Comparison of ENCODE assay signal across 9 cellular contexts in the genomic region with DNA sequence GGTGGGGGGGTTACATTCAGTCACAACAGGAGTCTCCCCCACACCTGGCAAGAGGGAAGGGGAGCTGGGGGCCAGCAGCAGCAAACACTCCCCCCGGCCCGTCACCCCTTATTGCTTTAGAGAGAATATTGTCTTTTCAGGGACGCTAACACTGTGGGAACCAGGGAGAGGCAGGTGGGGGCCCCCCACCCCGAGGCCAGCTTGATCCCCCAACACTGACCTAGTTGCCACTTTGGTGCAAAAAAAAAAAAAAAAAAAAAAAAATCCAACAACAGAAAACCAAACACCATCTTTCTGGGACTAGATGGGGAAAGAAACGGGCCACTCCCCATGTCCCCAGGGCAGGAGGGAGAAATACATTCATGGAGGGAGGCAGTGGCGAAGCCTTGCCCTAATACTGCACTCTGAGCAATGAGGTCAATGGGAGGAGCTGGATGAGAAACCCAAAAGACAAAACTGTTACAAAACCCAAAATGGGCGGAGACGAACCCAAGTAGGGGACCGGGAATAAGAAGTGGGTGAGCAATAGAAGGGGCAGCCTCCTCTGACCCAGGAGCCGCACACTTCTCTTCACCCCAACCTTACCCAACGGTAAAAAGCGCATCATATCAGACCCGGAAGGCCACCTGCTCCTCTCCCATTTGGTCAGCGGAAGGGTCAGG. TPM values are rescaled to one million over a fixed set of nuclear protein-coding genes. Genes with fewer than 3 reads are reported as not detected.
A peak's percentile ranks its signal among the peaks of the same experiment; 100 is the strongest.
DNase-seq lines count a peak whose midpoint lies in the region; ATAC-seq, FAIRE-seq and TF ChIP-seq lines count a peak whose summit lies in the region.
"Had no signal": no experiment of that assay in that cellular context is flagged by ENCODE, and none has a peak within 500 bp of the region (broad histone marks: within the 10 kb centered on the region; RNA-seq: fewer than 3 reads in every experiment).

No MANE protein-coding gene starts in this region.

- H3K36me3 ChIP-seq in iPS-15b (ENCODE audit: control insufficient read depth, insufficient read depth, low read length) (peaks cover 78% of the 10 kb centered on the region), tibial artery (peaks cover 67 to 87% (median 81%) of the 10 kb centered on the region in 3 donors)

- H3K27ac Mint-ChIP-seq in activated CD4-positive, alpha-beta T cell treated with anti-CD3 and anti-CD28 coated beads, Interleukin-2, amount 10 ng/mL, durations not matched to agents 7 days and 5 days = peak overlapping the region; percentile 27
- H3K27ac Mint-ChIP-seq in activated T-helper 17 cell treated with anti-CD3 and anti-CD28 coated beads, Interleukin-2, amount 50 U/mL, for 72 hours = peak overlapping the region; percentile 85

- no peak for FAIRE-seq in H54 (lab: Jason Lieb, UNC)

- intact Hi-C loops in tibial artery (cut with DNase I; ENCODE audit: low total_unique reads) = loop anchor here (5.0 to 10.0 kb wide), 2 partner anchors 93 to 205 kb away; a partner anchor contains a TSS

- H3K27ac ChIP-seq in tibial artery = peak overlapping the region; percentile 50 to 51

- CTCF ChIA-PET in activated CD4-positive, alpha-beta T cell treated with anti-CD3 and anti-CD28 coated beads, Interleukin-2, amount 10 ng/mL, durations not matched to agents 7 days and 5 days (lab: Charles Lee) = interaction anchor here (0.6 to 3.0 kb wide), 4 partner anchors 13 to 80 kb away, joined by 3 to 18 read pairs (median 5); a partner anchor contains a TSS

- H3K4me1 ChIP-seq in iPS-15b (ENCODE audit: control insufficient read depth, insufficient read depth, low read length) (no peaks in the 10 kb centered on the region), tibial artery (peaks cover 0 to 32% (median 12%) of the 10 kb centered on the region in 4 donors)

- H3K9me3 Mint-ChIP-seq in activated CD4-positive, alpha-beta T cell treated with anti-CD3 and anti-CD28 coated beads, Interleukin-2, amount 10 ng/mL, durations not matched to agents 7 days and 5 days = no peaks in the 10 kb centered on the region
- H3K9me3 Mint-ChIP-seq in activated T-helper 17 cell treated with anti-CD3 and anti-CD28 coated beads, Interleukin-2, amount 50 U/mL, for 72 hours = no peaks in the 10 kb centered on the region

- H3K4me1 Mint-ChIP-seq in activated CD4-positive, alpha-beta T cell treated with anti-CD3 and anti-CD28 coated beads, Interleukin-2, amount 10 ng/mL, durations not matched to agents 7 days and 5 days = peaks cover 38% of the 10 kb centered on the region
- peaks cover 24% of the 10 kb centered on the region for H3K4me1 Mint-ChIP-seq in activated T-helper 17 cell treated with anti-CD3 and anti-CD28 coated beads, Interleukin-2, amount 50 U/mL, for 72 hours

- peak overlapping the region; percentile 8 for H3K9ac ChIP-seq in iPS-15b (ENCODE audit: low read depth, low read length)

- H3K9me3 ChIP-seq in iPS-15b (ENCODE audit: control insufficient read depth, insufficient read depth, low read length) = no peaks in the 10 kb centered on the region
- no peaks in the 10 kb centered on the region for H3K9me3 ChIP-seq in tibial artery

- H3K4me3 ChIP-seq in iPS-15b (ENCODE audit: low read depth, low read length) (no peak overlapping the region), tibial artery (no peak overlapping the region)

- no peak overlapping the region for H3K4me3 Mint-ChIP-seq in activated CD4-positive, alpha-beta T cell treated with anti-CD3 and anti-CD28 coated beads, Interleukin-2, amount 10 ng/mL, durations not matched to agents 7 days and 5 days
- H3K4me3 Mint-ChIP-seq in activated T-helper 17 cell treated with anti-CD3 and anti-CD28 coated beads, Interleukin-2, amount 50 U/mL, for 72 hours = no peak overlapping the region
- H3K4me3 Mint-ChIP-seq: activated CD4-positive, alpha-beta T cell treated with anti-CD3 and anti-CD28 coated beads for 36 hours had no signal

- H3K27me3 Mint-ChIP-seq in activated CD4-positive, alpha-beta T cell treated with anti-CD3 and anti-CD28 coated beads, Interleukin-2, amount 10 ng/mL, durations not matched to agents 7 days and 5 days = no peaks in the 10 kb centered on the region
- H3K27me3 Mint-ChIP-seq in activated T-helper 17 cell treated with anti-CD3 and anti-CD28 coated beads, Interleukin-2, amount 50 U/mL, for 72 hours = no peaks in the 10 kb centered on the region
- H3K27me3 Mint-ChIP-seq: activated CD4-positive, alpha-beta T cell treated with anti-CD3 and anti-CD28 coated beads for 36 hours had no signal

- ATAC-seq in activated T-helper 17 cell treated with anti-CD3 and anti-CD28 coated beads, Interleukin-2, amount 50 U/mL, for 72 hours (replicated peaks) = no peak
- ATAC-seq: activated CD4-positive, alpha-beta T cell treated with anti-CD3 and anti-CD28 coated beads for 36 hours had no signal

- TF ChIP-seq CTCF in tibial artery (IDR thresholded peaks at IDR 0.05) = no peak

- TF ChIP-seq POLR2A in H54 (IDR thresholded peaks at IDR 0.05; ENCODE audit: low read depth, low read length) = no peak

- peaks cover 32% of the 10 kb centered on the region for H3K36me3 Mint-ChIP-seq in activated CD4-positive, alpha-beta T cell treated with anti-CD3 and anti-CD28 coated beads, Interleukin-2, amount 10 ng/mL, durations not matched to agents 7 days and 5 days (ENCODE audit: low read depth)
- H3K36me3 Mint-ChIP-seq in activated T-helper 17 cell treated with anti-CD3 and anti-CD28 coated beads, Interleukin-2, amount 50 U/mL, for 72 hours (ENCODE audit: low read depth) = peaks cover 69% of the 10 kb centered on the region

- no peak for DNase-seq in activated CD4-positive, alpha-beta T cell treated with anti-CD3 and anti-CD28 coated beads, Interleukin-2, amount 10 ng/mL, durations not matched to agents 7 days and 5 days
- DNase-seq in activated CD4-positive, alpha-beta T cell treated with anti-CD3 and anti-CD28 coated beads for 48 hours = no peak
- DNase-seq in tibial artery (peak; percentile 78 to 85), SHP77 (lab: John Stamatoyannopoulos, UW) (no peak), H54 (ENCODE audit: insufficient read length, low spot score) (no peak)
- no peak for DNase-seq in activated CD4-positive, alpha-beta T cell treated with anti-CD3 and anti-CD28 coated beads, Interleukin-2, amount 50 U/mL, for 1 hour
- DNase-seq: activated CD4-positive, alpha-beta T cell treated with anti-CD3 and anti-CD28 coated beads for 36 hours had no signal

- POLR2A ChIA-PET in activated CD4-positive, alpha-beta T cell treated with anti-CD3 and anti-CD28 coated beads, Interleukin-2, amount 10 ng/mL, durations not matched to agents 7 days and 5 days (lab: Charles Lee) = no interaction called here

- H3K27me3 ChIP-seq in iPS-15b (ENCODE audit: control insufficient read depth, insufficient read depth, low read length) (no peaks in the 10 kb centered on the region), tibial artery (no peaks in the 10 kb centered on the region)

RNA-seq across cellular contexts. Expression of a gene that starts 6.5 kb away (rescaled TPM):
- 100 to 1,000 TPM; 238 to 249 TPM for total RNA-seq in activated CD4-positive, alpha-beta T cell treated with anti-CD3 and anti-CD28 coated beads, Interleukin-2, amount 10 ng/mL, durations not matched to agents 7 days and 5 days
- total RNA-seq in activated T-helper 17 cell treated with anti-CD3 and anti-CD28 coated beads, Interleukin-2, amount 50 U/mL, for 72 hours = 100 to 1,000 TPM; 181 to 271 TPM

RNA-seq across cellular contexts. Expression of a gene that starts 14.0 kb away (rescaled TPM):
- total RNA-seq in activated CD4-positive, alpha-beta T cell treated with anti-CD3 and anti-CD28 coated beads, Interleukin-2, amount 10 ng/mL, durations not matched to agents 7 days and 5 days = 10 to 100 TPM; 48.7 to 55.5 TPM
- total RNA-seq in activated T-helper 17 cell treated with anti-CD3 and anti-CD28 coated beads, Interleukin-2, amount 50 U/mL, for 72 hours = 10 to 100 TPM; 40.2 to 53.1 TPM

RNA-seq across cellular contexts. Expression of a gene that starts 23.8 kb away (rescaled TPM):
- total RNA-seq in activated CD4-positive, alpha-beta T cell treated with anti-CD3 and anti-CD28 coated beads, Interleukin-2, amount 10 ng/mL, durations not matched to agents 7 days and 5 days = not detected
- total RNA-seq in activated T-helper 17 cell treated with anti-CD3 and anti-CD28 coated beads, Interleukin-2, amount 50 U/mL, for 72 hours = not detected
- total RNA-seq: activated CD4-positive, alpha-beta T cell treated with anti-CD3 and anti-CD28 coated beads for 36 hours had no signal

RNA-seq across cellular contexts. Expression of a gene that starts 25.9 kb away (rescaled TPM):
- total RNA-seq in activated CD4-positive, alpha-beta T cell treated with anti-CD3 and anti-CD28 coated beads, Interleukin-2, amount 10 ng/mL, durations not matched to agents 7 days and 5 days = 10 to 100 TPM; 39.9 to 40.5 TPM
- total RNA-seq in activated T-helper 17 cell treated with anti-CD3 and anti-CD28 coated beads, Interleukin-2, amount 50 U/mL, for 72 hours = 10 to 100 TPM; 29.6 to 68.9 TPM

RNA-seq across cellular contexts. Expression of a gene that starts 38.7 kb away (rescaled TPM):
- 1 to 10 TPM; 7.3 to 9.8 TPM for total RNA-seq in activated CD4-positive, alpha-beta T cell treated with anti-CD3 and anti-CD28 coated beads, Interleukin-2, amount 10 ng/mL, durations not matched to agents 7 days and 5 days
- total RNA-seq in activated T-helper 17 cell treated with anti-CD3 and anti-CD28 coated beads, Interleukin-2, amount 50 U/mL, for 72 hours = 10 to 100 TPM; 30.8 to 39.4 TPM

Comparison
In these comparisons a context has a peak if more than half of its experiments do, and no peak if none do; other contexts are left out.
1. DNase-seq: peak in tibial artery (2 of 2); none in activated CD4-positive, alpha-beta T cell treated with anti-CD3 and anti-CD28 coated beads, Interleukin-2, amount 10 ng/mL, durations not matched to agents 7 days and 5 days (single experiment), activated CD4-positive, alpha-beta T cell treated with anti-CD3 and anti-CD28 coated beads for 48 hours (single experiment), SHP77 (0 of 2), H54 (single experiment) and activated CD4-positive, alpha-beta T cell treated with anti-CD3 and anti-CD28 coated beads, Interleukin-2, amount 50 U/mL, for 1 hour (single experiment).